Comparison of ENCODE assay signal across 26 cellular contexts in the genomic region with DNA sequence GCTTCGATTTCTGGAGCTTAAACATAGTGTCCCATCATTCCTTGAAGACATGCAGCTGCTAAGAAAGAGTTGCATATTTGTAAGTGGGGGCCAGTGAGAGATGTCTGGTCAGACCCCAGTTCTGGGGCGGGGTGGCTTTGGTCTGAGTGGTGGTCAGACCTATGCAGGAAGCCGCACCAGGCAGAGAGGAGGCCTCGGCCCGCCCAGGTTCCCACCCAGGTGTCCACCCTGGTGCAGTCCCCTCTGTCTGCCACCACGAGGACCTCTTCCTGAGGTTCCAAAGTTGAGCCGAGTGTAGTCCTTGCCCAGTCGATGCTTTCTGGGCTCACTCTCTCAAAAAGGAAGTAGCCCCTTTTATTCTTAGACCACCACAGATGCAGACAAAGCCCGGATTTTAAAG.
"Had no signal": no experiment of that assay in that cellular context is flagged by ENCODE, and none has a peak within 500 bp of the region (broad histone marks: within the 10 kb centered on the region; RNA-seq: fewer than 3 reads in every experiment).

No MANE protein-coding gene starts in this region.

- ATAC-seq: left colon; natural killer cell; stimulated activated naive B cell treated with anti-CD40 and anti-IgM and Interleukin-4, amounts not matched to agents 10 μg/mL and 1 μg/mL and 100 μg/mL, for 72 hours; stimulated activated naive CD8-positive, alpha-beta T cell treated with anti-CD3 and anti-CD28 coated beads, Interleukin-15, Interleukin-2, amounts not matched to agents 100 U/mL and 50 U/mL, for 24 hours had no signal

- H3K36me3 ChIP-seq: left lung, neural progenitor cell, neutrophil, ovary, prostate gland, stomach, thyroid gland, transverse colon, upper lobe of left lung had no signal

- H3K9me3 ChIP-seq: left lung, neutrophil, ovary, prostate gland, stomach, testis, thyroid gland, transverse colon, upper lobe of left lung had no signal

- H3K4me3 ChIP-seq: left lung, lung, neural progenitor cell, ovary, prostate gland, skin epidermis, stomach, testis, thyroid gland, transverse colon, upper lobe of left lung had no signal

- DNase-seq: hippocampal formation; kidney; left colon; mesendoderm; naive B cell; natural killer cell; nephron progenitor cell; occipital lobe; ovary; retina; stimulated activated CD4-positive, alpha-beta T cell treated with anti-CD3 and anti-CD28 coated beads, Interleukin-12 subunit alpha, Interleukin-12 subunit beta, amount 100 ng/mL, for 4 hours; stimulated activated CD4-positive, alpha-beta T cell treated with anti-CD3 and anti-CD28 coated beads, Interleukin-2, amount 100 ng/mL, for 24 hours; stimulated activated CD4-positive, alpha-beta T cell treated with anti-CD3 and anti-CD28 coated beads, Interleukin-4, amount 100 ng/mL, for 1 hour; stimulated activated naive B cell treated with anti-CD40 and anti-IgM and Interleukin-4, amounts not matched to agents 10 μg/mL and 1 μg/mL and 100 μg/mL, for 72 hours; stimulated activated naive CD8-positive, alpha-beta T cell treated with anti-CD3 and anti-CD28 coated beads, Interleukin-15, Interleukin-2, amounts not matched to agents 100 U/mL and 50 U/mL, for 24 hours; stomach; testis; transverse colon had no signal

- H3K27ac ChIP-seq: left lung, neural progenitor cell, neutrophil, ovary, prostate gland, stomach, testis, thyroid gland, transverse colon, upper lobe of left lung had no signal

- H3K27me3 ChIP-seq: neural progenitor cell, ovary, testis, thyroid gland, transverse colon, upper lobe of left lung had no signal

- H3K4me1 ChIP-seq: left lung, prostate gland, upper lobe of left lung had no signal
